In the genomic region with DNA sequence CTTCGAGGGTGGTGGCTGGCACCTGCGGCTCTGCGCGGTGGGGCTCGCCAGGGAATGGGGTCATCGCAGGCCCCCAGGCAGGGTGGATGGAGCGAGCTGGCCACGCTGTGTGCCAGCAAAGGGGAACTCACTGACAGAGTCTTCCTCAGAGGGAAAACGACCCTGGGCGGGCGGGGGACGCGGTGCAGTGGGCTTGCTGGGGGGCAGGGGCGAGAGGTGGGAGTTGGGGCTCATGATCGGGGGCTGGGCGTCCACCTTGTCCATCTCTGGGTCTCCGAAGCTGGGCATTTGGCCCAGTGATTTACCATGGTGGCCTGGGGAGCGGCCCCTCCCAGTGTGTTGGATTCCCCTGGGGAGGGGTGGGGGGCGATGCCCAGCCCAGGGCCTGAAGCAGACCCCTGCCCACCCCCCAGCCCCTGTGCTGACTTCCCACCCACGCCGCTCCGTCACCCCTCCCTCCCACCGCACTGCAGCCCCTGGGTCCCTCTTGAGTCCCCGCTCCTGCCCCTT, we compare ENCODE assay signal across 19 cellular contexts. TPM values are rescaled to one million over a fixed set of nuclear protein-coding genes. Genes with fewer than 3 reads are reported as not detected.
A peak's percentile ranks its signal among the peaks of the same experiment; 100 is the strongest.
DNase-seq lines count a peak whose midpoint lies in the region; ATAC-seq and TF ChIP-seq lines count a peak whose summit lies in the region.
"Had no signal": no experiment of that assay in that cellular context is flagged by ENCODE, and none has a peak within 500 bp of the region (broad histone marks: within the 10 kb centered on the region; RNA-seq: fewer than 3 reads in every experiment).

No MANE protein-coding gene starts in this region.

- H3K4me2 ChIP-seq in neural progenitor cell: no peak overlapping the region
- H3K4me2 ChIP-seq: BLaER1 treated with 17β-estradiol and CSF1 and Interleukin-3, amounts not matched to agents 10 nM and 100 nM; GM23338 had no signal

- H2AFZ ChIP-seq in neural progenitor cell (replicated peaks): no peak overlapping the region
- H2AFZ ChIP-seq: GM23338 had no signal

- ATAC-seq in natural killer cell treated with Interleukin-12 subunit alpha and Interleukin-12 subunit beta and Interleukin-15 and Interleukin-18, amount 100 ng/mL, for 72 hours: no peak
- ATAC-seq in natural killer cell (no peak), upper lobe of right lung (no peak), GM18870 (IDR thresholded peaks at IDR 0.05; ENCODE audit: unreplicated experiment) (no peak)

- no peaks in the 10 kb centered on the region for H4K20me1 ChIP-seq in neural progenitor cell (ENCODE audit: low read depth)

- H3K4me3 Mint-ChIP-seq in natural killer cell treated with Interleukin-12 subunit alpha and Interleukin-12 subunit beta and Interleukin-15 and Interleukin-18, amount 100 ng/mL, for 72 hours: no peak overlapping the region
- H3K4me3 Mint-ChIP-seq in natural killer cell (no peak overlapping the region), neural progenitor cell (peak overlapping the region; percentile 59)
- H3K4me3 Mint-ChIP-seq: GM23338 had no signal

- H3K27ac ChIP-seq in neural progenitor cell (no peak overlapping the region), upper lobe of right lung (no peak overlapping the region)
- H3K27ac ChIP-seq: BLaER1 treated with 17β-estradiol and CSF1 and Interleukin-3, amounts not matched to agents 10 nM and 100 nM; HL-60 had no signal

- H3K9me3 Mint-ChIP-seq in natural killer cell treated with Interleukin-12 subunit alpha and Interleukin-12 subunit beta and Interleukin-15 and Interleukin-18, amount 100 ng/mL, for 72 hours: no peaks in the 10 kb centered on the region
- H3K9me3 Mint-ChIP-seq in natural killer cell (no peaks in the 10 kb centered on the region), neural progenitor cell (no peaks in the 10 kb centered on the region)
- H3K9me3 Mint-ChIP-seq: GM23338 had no signal

- H3K27me3 Mint-ChIP-seq in natural killer cell treated with Interleukin-12 subunit alpha and Interleukin-12 subunit beta and Interleukin-15 and Interleukin-18, amount 100 ng/mL, for 72 hours: no peaks in the 10 kb centered on the region
- H3K27me3 Mint-ChIP-seq in natural killer cell (ENCODE audit: low read depth in 2 of 2): no peaks in the 10 kb centered on the region
- H3K27me3 Mint-ChIP-seq in neural progenitor cell (ENCODE audit: insufficient read depth, low read depth): peaks cover 6% of the 10 kb centered on the region

- peak; percentile 11 for DNase-seq in activated T-cell treated with anti-CD3 and anti-CD28 coated beads, Interleukin-2, amount 50 U/mL, for 1 hour
- no peak for DNase-seq in activated T-cell treated with anti-CD3 and anti-CD28 coated beads, Interleukin-2, amount 50 U/mL, for 48 hours
- peak; percentile 55 for DNase-seq in natural killer cell treated with Interleukin-12 subunit alpha and Interleukin-12 subunit beta and Interleukin-15 and Interleukin-18, amount 100 ng/mL, for 72 hours (ENCODE audit: low spot score)
- DNase-seq in natural killer cell: no peak
- no peak for DNase-seq in neural progenitor cell (ENCODE audit: low spot score)
- DNase-seq in upper lobe of right lung: peak; percentile 60
- DNase-seq in DMS114 treated with DMSO at 0.1 percent for 48 hours (lab: John Stamatoyannopoulos, UW; ENCODE audit: unreplicated experiment): no peak
- DNase-seq: DMS 273 treated with DMSO at 0.1 percent for 48 hours, NCI-H1105 treated with DMSO at 0.1 percent for 48 hours, NCI-H187, NCI-H69 had no signal

- H3K27me3 ChIP-seq in neural progenitor cell (no peaks in the 10 kb centered on the region), upper lobe of right lung (peaks cover 19% of the 10 kb centered on the region)
- H3K27me3 ChIP-seq: BLaER1 treated with 17β-estradiol and CSF1 and Interleukin-3, amounts not matched to agents 10 nM and 100 nM had no signal

- H3K4me3 ChIP-seq in neural progenitor cell (no peak overlapping the region), upper lobe of right lung (no peak overlapping the region)
- H3K4me3 ChIP-seq: BLaER1 treated with 17β-estradiol and CSF1 and Interleukin-3, amounts not matched to agents 10 nM and 100 nM; GM23338 had no signal

- H3K4me1 ChIP-seq in neural progenitor cell (no peaks in the 10 kb centered on the region), upper lobe of right lung (peaks cover 5% of the 10 kb centered on the region)

- H3K4me1 Mint-ChIP-seq in natural killer cell treated with Interleukin-12 subunit alpha and Interleukin-12 subunit beta and Interleukin-15 and Interleukin-18, amount 100 ng/mL, for 72 hours (ENCODE audit: low read depth in 2 of 2): no peaks in the 10 kb centered on the region
- no peaks in the 10 kb centered on the region for H3K4me1 Mint-ChIP-seq in natural killer cell
- H3K4me1 Mint-ChIP-seq in neural progenitor cell: peaks cover 12% of the 10 kb centered on the region
- H3K4me1 Mint-ChIP-seq: GM23338 had no signal

- no peaks in the 10 kb centered on the region for H3F3A ChIP-seq in neural progenitor cell (ENCODE audit: low read depth)

- no peaks in the 10 kb centered on the region for H3K79me2 ChIP-seq in neural progenitor cell (ENCODE audit: low read depth)

- H3K36me3 Mint-ChIP-seq in natural killer cell treated with Interleukin-12 subunit alpha and Interleukin-12 subunit beta and Interleukin-15 and Interleukin-18, amount 100 ng/mL, for 72 hours: no peaks in the 10 kb centered on the region
- H3K36me3 Mint-ChIP-seq in natural killer cell (no peaks in the 10 kb centered on the region), neural progenitor cell (no peaks in the 10 kb centered on the region)

- H3K9ac ChIP-seq in neural progenitor cell: no peak overlapping the region
- H3K9ac ChIP-seq: BLaER1 treated with 17β-estradiol and CSF1 and Interleukin-3, amounts not matched to agents 10 nM and 100 nM had no signal

- no peak overlapping the region for H3K27ac Mint-ChIP-seq in natural killer cell treated with Interleukin-12 subunit alpha and Interleukin-12 subunit beta and Interleukin-15 and Interleukin-18, amount 100 ng/mL, for 72 hours
- H3K27ac Mint-ChIP-seq in natural killer cell: no peak overlapping the region
- H3K27ac Mint-ChIP-seq in neural progenitor cell: no peak overlapping the region
- H3K27ac Mint-ChIP-seq: GM23338 had no signal

- H3K9me3 ChIP-seq in neural progenitor cell (ENCODE audit: low read depth) (no peaks in the 10 kb centered on the region), upper lobe of right lung (no peaks in the 10 kb centered on the region)
- H3K9me3 ChIP-seq: BLaER1 treated with 17β-estradiol and CSF1 and Interleukin-3, amounts not matched to agents 10 nM and 100 nM had no signal

- H3K36me3 ChIP-seq in neural progenitor cell (no peaks in the 10 kb centered on the region), upper lobe of right lung (no peaks in the 10 kb centered on the region)
- H3K36me3 ChIP-seq: BLaER1 treated with 17β-estradiol and CSF1 and Interleukin-3, amounts not matched to agents 10 nM and 100 nM had no signal

- intact Hi-C loops in natural killer cell (cut with micrococcal nuclease) (no loop called here), upper lobe of right lung (cut with DNase I) (no loop called here)

- TF ChIP-seq CTCF in natural killer cell (IDR thresholded peaks at IDR 0.05) (no peak), neural progenitor cell (IDR thresholded peaks at IDR 0.05) (no peak), upper lobe of right lung (IDR thresholded peaks at IDR 0.05) (no peak)

RNA-seq across cellular contexts. Expression of a gene that starts 23.1 kb away (rescaled TPM):
- not detected for total RNA-seq in natural killer cell treated with Interleukin-12 subunit alpha and Interleukin-12 subunit beta and Interleukin-15 and Interleukin-18, amount 100 ng/mL, for 72 hours
- under 1 TPM in 2 of 3 donors, not detected in 1; 0.12 to 0.33 TPM for total RNA-seq in natural killer cell
- 0.28 and 0.37 TPM in 2 replicates for total RNA-seq in neural progenitor cell (ENCODE audit: low replicate concordance)
- not detected for total RNA-seq in upper lobe of right lung
- total RNA-seq: A172 had no signal

RNA-seq across cellular contexts. Expression of a gene that starts 43.4 kb away (rescaled TPM):
- 100 to 1,000 TPM in 1 of 2 donors, 10 to 100 TPM in 1; 87.2 to 144 TPM for total RNA-seq in natural killer cell treated with Interleukin-12 subunit alpha and Interleukin-12 subunit beta and Interleukin-15 and Interleukin-18, amount 100 ng/mL, for 72 hours
- total RNA-seq in natural killer cell: 100 to 1,000 TPM; 118 to 138 (median 127) TPM
- 43.7 and 103 TPM in 2 replicates for total RNA-seq in neural progenitor cell (ENCODE audit: low replicate concordance)
- total RNA-seq in upper lobe of right lung: 67.0 TPM

RNA-seq across cellular contexts. Expression of a gene that starts 45.1 kb away (rescaled TPM):
- total RNA-seq in natural killer cell treated with Interleukin-12 subunit alpha and Interleukin-12 subunit beta and Interleukin-15 and Interleukin-18, amount 100 ng/mL, for 72 hours: not detected
- total RNA-seq in natural killer cell: not detected
- total RNA-seq in neural progenitor cell (ENCODE audit: low replicate concordance): 0.68 TPM in 1 of 2 replicates, not detected in the other
- total RNA-seq in upper lobe of right lung: 0.06 TPM
- total RNA-seq: Daoy, LHCN-M2, OCI-LY7 had no signal

Comparison
In these comparisons a context has a peak if more than half of its experiments do, and no peak if none do; other contexts are left out.
1. DNase-seq: peak in activated T-cell treated with anti-CD3 and anti-CD28 coated beads, Interleukin-2, amount 50 U/mL, for 1 hour (single experiment), natural killer cell treated with Interleukin-12 subunit alpha and Interleukin-12 subunit beta and Interleukin-15 and Interleukin-18, amount 100 ng/mL, for 72 hours (single experiment) and upper lobe of right lung (single experiment); none in activated T-cell treated with anti-CD3 and anti-CD28 coated beads, Interleukin-2, amount 50 U/mL, for 48 hours (0 of 2), natural killer cell (single experiment), neural progenitor cell (single experiment) and DMS114 treated with DMSO at 0.1 percent for 48 hours (single experiment).